In the genomic region with DNA sequence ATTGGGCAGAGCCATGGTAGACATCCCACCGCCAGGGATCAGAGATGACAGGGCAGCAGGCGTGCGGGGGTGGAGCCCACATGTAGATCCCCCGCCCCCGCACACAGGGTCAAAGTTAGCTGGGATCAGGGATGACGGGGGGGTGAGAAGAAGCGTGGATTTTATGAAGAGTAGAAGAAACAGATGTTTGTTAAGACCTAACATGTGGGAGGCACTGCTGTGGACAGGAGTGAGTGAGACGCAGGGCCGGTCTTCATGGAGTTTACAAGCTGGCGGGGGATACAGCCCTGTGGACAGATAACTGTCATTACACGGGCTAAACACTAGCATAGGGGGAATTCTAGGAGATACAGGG, we compare ENCODE assay signal across 9 cellular contexts.
DNase-seq lines count a peak whose midpoint lies in the region; ATAC-seq and TF ChIP-seq lines count a peak whose summit lies in the region.
"Had no signal": no experiment of that assay in that cellular context is flagged by ENCODE, and none has a peak within 500 bp of the region (broad histone marks: within the 10 kb centered on the region; RNA-seq: fewer than 3 reads in every experiment).

No MANE protein-coding gene starts in this region.

- no peaks in the 10 kb centered on the region for H3K9me3 Mint-ChIP-seq in activated CD8-positive, alpha-beta memory T cell treated with anti-CD3 and anti-CD28 coated beads, Interleukin-2, amount 10 ng/mL, durations not matched to agents 7 days and 5 days (ENCODE audit: low read depth)
- H3K9me3 Mint-ChIP-seq in activated CD4-positive, alpha-beta memory T cell treated with anti-CD3 and anti-CD28 coated beads for 36 hours = no peaks in the 10 kb centered on the region
- H3K9me3 Mint-ChIP-seq in stimulated activated naive CD8-positive, alpha-beta T cell treated with anti-CD3 and anti-CD28 coated beads, Interleukin-15, amount 100 ng/mL, for 72 hours = no peaks in the 10 kb centered on the region

- H3K36me3 Mint-ChIP-seq in activated CD8-positive, alpha-beta memory T cell treated with anti-CD3 and anti-CD28 coated beads, Interleukin-2, amount 10 ng/mL, durations not matched to agents 7 days and 5 days = peaks cover 49% of the 10 kb centered on the region
- H3K36me3 Mint-ChIP-seq in activated CD4-positive, alpha-beta memory T cell treated with anti-CD3 and anti-CD28 coated beads for 36 hours = peaks cover 78% of the 10 kb centered on the region

- WGBS in testis, 2 donors = 74 to 84% methylated on average over 11 of the region's 11 CpGs

- no peaks in the 10 kb centered on the region for H3K9me3 ChIP-seq in testis
- H3K9me3 ChIP-seq: pancreas had no signal

- no peaks in the 10 kb centered on the region for H3K27me3 Mint-ChIP-seq in activated CD8-positive, alpha-beta memory T cell treated with anti-CD3 and anti-CD28 coated beads, Interleukin-2, amount 10 ng/mL, durations not matched to agents 7 days and 5 days
- no peaks in the 10 kb centered on the region for H3K27me3 Mint-ChIP-seq in activated CD4-positive, alpha-beta memory T cell treated with anti-CD3 and anti-CD28 coated beads for 36 hours
- no peaks in the 10 kb centered on the region for H3K27me3 Mint-ChIP-seq in stimulated activated naive CD8-positive, alpha-beta T cell treated with anti-CD3 and anti-CD28 coated beads, Interleukin-15, amount 100 ng/mL, for 72 hours

- no peak for TF ChIP-seq POLR2A in testis (IDR thresholded peaks at IDR 0.05)

- no peaks in the 10 kb centered on the region for H3K27me3 ChIP-seq in testis
- H3K27me3 ChIP-seq: pancreas had no signal

- H3K4me1 Mint-ChIP-seq in activated CD8-positive, alpha-beta memory T cell treated with anti-CD3 and anti-CD28 coated beads, Interleukin-2, amount 10 ng/mL, durations not matched to agents 7 days and 5 days = peaks cover 53% of the 10 kb centered on the region
- peaks cover 60% of the 10 kb centered on the region for H3K4me1 Mint-ChIP-seq in activated CD4-positive, alpha-beta memory T cell treated with anti-CD3 and anti-CD28 coated beads for 36 hours (ENCODE audit: low read depth)
- H3K4me1 Mint-ChIP-seq in stimulated activated naive CD8-positive, alpha-beta T cell treated with anti-CD3 and anti-CD28 coated beads, Interleukin-15, amount 100 ng/mL, for 72 hours = peaks cover 56% of the 10 kb centered on the region

- CTCF ChIA-PET in activated CD8-positive, alpha-beta memory T cell treated with anti-CD3 and anti-CD28 coated beads, Interleukin-2, amount 10 ng/mL, durations not matched to agents 7 days and 5 days (lab: Charles Lee) = interaction anchor here (0.6 to 3.6 kb wide), 5 partner anchors 9 to 152 kb away, joined by 3 to 15 read pairs (median 5); no protein-coding TSS in a partner anchor
- CTCF ChIA-PET in activated CD4-positive, alpha-beta memory T cell treated with anti-CD3 and anti-CD28 coated beads for 36 hours (lab: Charles Lee) = interaction anchor here (1.0 kb wide), 1 partner anchor 9 kb away, joined by 4 read pairs; no protein-coding TSS in a partner anchor

- peaks cover 26% of the 10 kb centered on the region for H3K4me1 ChIP-seq in testis

- H3K27ac ChIP-seq in testis = no peak overlapping the region

- no peaks in the 10 kb centered on the region for H3K36me3 ChIP-seq in testis (ENCODE audit: low read depth, missing control alignments)

- POLR2A ChIA-PET in activated CD4-positive, alpha-beta memory T cell treated with anti-CD3 and anti-CD28 coated beads for 36 hours (lab: Charles Lee) = interaction anchor here (1.1 kb wide), 1 partner anchor 53 kb away, joined by 3 read pairs; no protein-coding TSS in a partner anchor

- H3K27ac Mint-ChIP-seq in activated CD8-positive, alpha-beta memory T cell treated with anti-CD3 and anti-CD28 coated beads, Interleukin-2, amount 10 ng/mL, durations not matched to agents 7 days and 5 days = peak overlapping the region; percentile 36
- H3K27ac Mint-ChIP-seq in activated CD4-positive, alpha-beta memory T cell treated with anti-CD3 and anti-CD28 coated beads for 36 hours = peak overlapping the region; percentile 87
- H3K27ac Mint-ChIP-seq in stimulated activated naive CD8-positive, alpha-beta T cell treated with anti-CD3 and anti-CD28 coated beads, Interleukin-15, amount 100 ng/mL, for 72 hours = peak overlapping the region; percentile 81 to 91

- TF ChIP-seq CTCF in fibroblast of pulmonary artery (IDR thresholded peaks at IDR 0.05; ENCODE audit: low read length, missing control alignments) (no peak), testis (IDR thresholded peaks at IDR 0.05) (no peak)

- H3K4me3 ChIP-seq in fibroblast of pulmonary artery (replicated peaks; ENCODE audit: low read depth, low read length) (no peak overlapping the region), testis (no peak overlapping the region)
- H3K4me3 ChIP-seq: pancreas had no signal

- DNase-seq in activated CD8-positive, alpha-beta memory T cell treated with anti-CD3 and anti-CD28 coated beads, Interleukin-2, amount 10 ng/mL, durations not matched to agents 7 days and 5 days = no peak
- DNase-seq in activated CD8-positive, alpha-beta memory T cell treated with anti-CD3 and anti-CD28 coated beads, Interleukin-2, amount 50 U/mL, for 4 hours = no peak
- DNase-seq in activated CD4-positive, alpha-beta memory T cell treated with anti-CD3 and anti-CD28 coated beads for 36 hours = no peak
- DNase-seq in fibroblast of pulmonary artery (ENCODE audit: low read depth) (peak; percentile 48), testis (no peak)
- DNase-seq in stimulated activated naive CD8-positive, alpha-beta T cell treated with anti-CD3 and anti-CD28 coated beads, Interleukin-15, amount 100 ng/mL, for 72 hours = no peak
- DNase-seq: pancreas had no signal

- intact Hi-C loops in activated CD4-positive, alpha-beta memory T cell treated with anti-CD3 and anti-CD28 coated beads for 36 hours (cut with micrococcal nuclease) = no loop called here
- intact Hi-C loops in testis (cut with DNase I; ENCODE audit: low total_unique reads) = no loop called here

- ATAC-seq in activated CD8-positive, alpha-beta memory T cell treated with anti-CD3 and anti-CD28 coated beads, Interleukin-2, amount 10 ng/mL, durations not matched to agents 7 days and 5 days = no peak
- peak; percentile 33 for ATAC-seq in stimulated activated naive CD8-positive, alpha-beta T cell treated with anti-CD3 and anti-CD28 coated beads, Interleukin-15, amount 100 ng/mL, for 72 hours
- no peak for ATAC-seq in HG02938 (IDR thresholded peaks at IDR 0.05; ENCODE audit: unreplicated experiment)
- ATAC-seq in HG02840 (IDR thresholded peaks at IDR 0.05; ENCODE audit: low FRiP score, unreplicated experiment) = no peak

- H3K4me3 Mint-ChIP-seq in activated CD8-positive, alpha-beta memory T cell treated with anti-CD3 and anti-CD28 coated beads, Interleukin-2, amount 10 ng/mL, durations not matched to agents 7 days and 5 days = no peak overlapping the region
- peak overlapping the region; percentile 20 for H3K4me3 Mint-ChIP-seq in activated CD4-positive, alpha-beta memory T cell treated with anti-CD3 and anti-CD28 coated beads for 36 hours
- no peak overlapping the region for H3K4me3 Mint-ChIP-seq in stimulated activated naive CD8-positive, alpha-beta T cell treated with anti-CD3 and anti-CD28 coated beads, Interleukin-15, amount 100 ng/mL, for 72 hours

Comparison
In these comparisons a context has a peak if more than half of its experiments do, and no peak if none do; other contexts are left out.
1. H3K27ac Mint-ChIP-seq: peak in every context shown above with its lines; median percentile 87 in activated CD4-positive, alpha-beta memory T cell treated with anti-CD3 and anti-CD28 coated beads for 36 hours; 86 in stimulated activated naive CD8-positive, alpha-beta T cell treated with anti-CD3 and anti-CD28 coated beads, Interleukin-15, amount 100 ng/mL, for 72 hours; 36 in activated CD8-positive, alpha-beta memory T cell treated with anti-CD3 and anti-CD28 coated beads, Interleukin-2, amount 10 ng/mL, durations not matched to agents 7 days and 5 days.